In the genomic region with DNA sequence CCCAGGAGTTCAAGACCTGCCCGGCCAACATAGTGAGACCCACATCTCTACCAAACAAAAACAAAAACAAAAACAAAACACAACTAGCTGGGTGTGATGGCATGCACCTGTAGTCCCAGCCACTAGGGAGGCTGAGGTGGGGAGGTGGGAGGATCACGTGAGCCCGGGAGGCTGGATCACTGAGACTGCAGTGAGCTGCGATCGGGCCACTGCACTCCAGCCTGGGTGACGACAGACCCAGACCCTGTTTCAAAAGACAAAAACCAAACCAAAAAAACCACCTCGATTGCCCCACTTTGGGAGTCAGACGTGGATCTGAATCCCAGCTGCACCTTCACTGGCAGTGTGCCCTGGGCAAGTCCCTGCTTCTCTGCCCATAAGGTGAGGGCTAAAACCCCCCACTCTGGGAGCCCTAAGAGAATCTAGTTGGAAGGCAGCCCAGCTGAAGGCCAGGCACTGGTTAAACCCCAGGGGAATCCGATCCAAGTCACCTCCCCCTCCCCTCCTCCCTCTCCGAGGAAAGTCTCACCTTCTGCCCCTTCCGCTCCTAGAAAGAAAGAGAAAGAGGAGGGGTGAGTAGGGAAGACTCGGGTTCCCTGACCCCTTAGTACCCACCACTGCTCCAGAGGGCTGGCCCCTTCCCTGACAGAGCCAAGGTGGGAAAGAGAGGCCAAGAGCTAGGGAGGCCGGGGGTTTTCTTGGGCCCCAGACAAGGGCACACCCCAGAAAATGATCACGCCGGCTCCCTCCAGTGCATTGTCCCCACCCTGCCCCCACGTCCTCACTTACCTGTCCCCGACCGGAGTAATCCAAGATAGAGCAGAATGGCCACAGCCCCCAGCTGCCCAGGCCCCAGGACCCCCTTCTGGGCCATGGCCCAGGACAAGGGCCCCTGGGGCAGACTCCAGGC, we compare ENCODE assay signal across 12 cellular contexts. TPM values are rescaled to one million over a fixed set of nuclear protein-coding genes. Genes with fewer than 3 reads are reported as not detected.
A peak's percentile ranks its signal among the peaks of the same experiment; 100 is the strongest.
DNase-seq lines count a peak whose midpoint lies in the region; ATAC-seq and TF ChIP-seq lines count a peak whose summit lies in the region.
"Had no signal": no experiment of that assay in that cellular context is flagged by ENCODE, and none has a peak within 500 bp of the region (broad histone marks: within the 10 kb centered on the region; RNA-seq: fewer than 3 reads in every experiment).

No MANE protein-coding gene starts in this region.

- H3K4me1 Mint-ChIP-seq in activated CD4-positive, alpha-beta memory T cell treated with anti-CD3 and anti-CD28 coated beads, Interleukin-2, amount 10 ng/mL, durations not matched to agents 7 days and 5 days, result no peaks in the 10 kb centered on the region

- H3K36me3 ChIP-seq in ectodermal cell (ENCODE audit: control insufficient read depth, insufficient read depth, low read length) (no peaks in the 10 kb centered on the region), muscle layer of duodenum (ENCODE audit: control insufficient read depth in 1 of 2, insufficient read depth in 2 of 2, low read length in 2 of 2) (peaks cover 15 to 24% of the 10 kb centered on the region in 2 donors), sigmoid colon (peaks cover 22 to 27% (median 25%) of the 10 kb centered on the region in 4 donors)

- CTCF ChIA-PET in activated CD4-positive, alpha-beta memory T cell treated with anti-CD3 and anti-CD28 coated beads, Interleukin-2, amount 10 ng/mL, durations not matched to agents 7 days and 5 days (lab: Charles Lee), result no interaction called here

- H3K4me3 ChIP-seq in ectodermal cell (ENCODE audit: insufficient read depth, low read depth, low read length) (peak overlapping the region; percentile 29), muscle layer of duodenum (ENCODE audit: low read depth in 1 of 2, low read length in 2 of 2) (peak overlapping the region in 1 of 2 donors; percentile 70), sigmoid colon (peak overlapping the region in 1 of 4 donors; percentile 24)

- intact Hi-C loops in sigmoid colon (cut with DNase I), result no loop called here

- H3K4me3 Mint-ChIP-seq in activated CD4-positive, alpha-beta memory T cell treated with anti-CD3 and anti-CD28 coated beads, Interleukin-2, amount 10 ng/mL, durations not matched to agents 7 days and 5 days, result no peak overlapping the region

- no peaks in the 10 kb centered on the region for H3K9me3 ChIP-seq in ectodermal cell (ENCODE audit: control insufficient read depth, low read length)
- H3K9me3 ChIP-seq in muscle layer of duodenum (ENCODE audit: control insufficient read depth in 1 of 2, low read length in 2 of 2), result no peaks in the 10 kb centered on the region
- H3K9me3 ChIP-seq in sigmoid colon, result no peaks in the 10 kb centered on the region

- no peaks in the 10 kb centered on the region for H3K27me3 Mint-ChIP-seq in activated CD4-positive, alpha-beta memory T cell treated with anti-CD3 and anti-CD28 coated beads, Interleukin-2, amount 10 ng/mL, durations not matched to agents 7 days and 5 days

- H3K27me3 ChIP-seq in ectodermal cell (ENCODE audit: control insufficient read depth, insufficient read depth, low read length, poor library complexity, severe bottlenecking), result no peaks in the 10 kb centered on the region
- no peaks in the 10 kb centered on the region for H3K27me3 ChIP-seq in muscle layer of duodenum (ENCODE audit: low read depth, low read length)
- H3K27me3 ChIP-seq in sigmoid colon, result peaks cover 5 to 22% (median 6%) of the 10 kb centered on the region in 3 donors

- TF ChIP-seq EP300 in sigmoid colon (IDR thresholded peaks at IDR 0.05), result no peak

- 12 to 21% methylated on average over 16 to 18 of the region's 18 CpGs for WGBS in ectodermal cell, 2 experiments
- WGBS in sigmoid colon, 2 donors, result 10 to 47% methylated on average over 18 of the region's 18 CpGs

- H3K27ac Mint-ChIP-seq in activated CD4-positive, alpha-beta memory T cell treated with anti-CD3 and anti-CD28 coated beads, Interleukin-2, amount 10 ng/mL, durations not matched to agents 7 days and 5 days, result no peak overlapping the region

- peak in 1 of 4 experiments; percentile 30 for TF ChIP-seq CTCF in sigmoid colon (IDR thresholded peaks at IDR 0.05)

- H3K4me1 ChIP-seq in ectodermal cell (ENCODE audit: control insufficient read depth, insufficient read depth, low read length) (peaks cover 17% of the 10 kb centered on the region), muscle layer of duodenum (ENCODE audit: control insufficient read depth in 1 of 2, insufficient read depth in 2 of 2, low read length in 2 of 2) (peaks cover 0 to 7% of the 10 kb centered on the region in 2 donors), sigmoid colon (peaks cover 0 to 13% (median 3%) of the 10 kb centered on the region in 4 donors)

- ATAC-seq in HG03342 (IDR thresholded peaks at IDR 0.05; ENCODE audit: unreplicated experiment), result no peak
- ATAC-seq in GM21447 (IDR thresholded peaks at IDR 0.05; ENCODE audit: unreplicated experiment), result no peak
- ATAC-seq: activated naive CD4-positive, alpha-beta T cell treated with anti-CD3 and anti-CD28 coated beads, Interleukin-2, amount 50 U/mL, for 72 hours had no signal

- H3K27ac ChIP-seq in ectodermal cell (ENCODE audit: insufficient read depth, low read depth, low read length, poor library complexity, severe bottlenecking), result no peak overlapping the region
- H3K27ac ChIP-seq in muscle layer of duodenum (ENCODE audit: low read length), result peak overlapping the region; percentile 90
- peak overlapping the region in 1 of 4 donors; percentile 7 for H3K27ac ChIP-seq in sigmoid colon

- no peaks in the 10 kb centered on the region for H3K9me3 Mint-ChIP-seq in activated CD4-positive, alpha-beta memory T cell treated with anti-CD3 and anti-CD28 coated beads, Interleukin-2, amount 10 ng/mL, durations not matched to agents 7 days and 5 days
- H3K9me3 Mint-ChIP-seq: activated naive CD4-positive, alpha-beta T cell treated with anti-CD3 and anti-CD28 coated beads, Interleukin-2, amount 50 U/mL, for 72 hours had no signal

- POLR2A ChIA-PET in activated CD4-positive, alpha-beta memory T cell treated with anti-CD3 and anti-CD28 coated beads, Interleukin-2, amount 10 ng/mL, durations not matched to agents 7 days and 5 days (lab: Charles Lee), result interaction anchor here (0.9 to 1.4 kb wide), 2 partner anchors 13 to 51 kb away, joined by 3 read pairs; no protein-coding TSS in a partner anchor

- peak; percentile 67 for DNase-seq in D341Med (ENCODE audit: low spot score)
- peak; percentile 61 for DNase-seq in NCI-H2107 treated with DMSO at 0.1 percent for 48 hours (lab: John Stamatoyannopoulos, UW; ENCODE audit: unreplicated experiment)
- no peak for DNase-seq in activated CD4-positive, alpha-beta memory T cell treated with anti-CD3 and anti-CD28 coated beads, Interleukin-2, amount 10 ng/mL, durations not matched to agents 7 days and 5 days
- no peak for DNase-seq in sigmoid colon
- DNase-seq: foreskin fibroblast, KBM-7, T-helper 9 cell had no signal

- peak in 1 of 2 donors; percentile 27 for TF ChIP-seq POLR2A in sigmoid colon (IDR thresholded peaks at IDR 0.05)

- peaks cover 5% of the 10 kb centered on the region for H3K36me3 Mint-ChIP-seq in activated CD4-positive, alpha-beta memory T cell treated with anti-CD3 and anti-CD28 coated beads, Interleukin-2, amount 10 ng/mL, durations not matched to agents 7 days and 5 days (ENCODE audit: low read depth)
- H3K36me3 Mint-ChIP-seq: activated naive CD4-positive, alpha-beta T cell treated with anti-CD3 and anti-CD28 coated beads, Interleukin-2, amount 50 U/mL, for 72 hours had no signal

RNA-seq across cellular contexts. Expression of a gene that starts 0.6 kb away (rescaled TPM):
- polyA plus RNA-seq in ectodermal cell (2013, experiment 1 of 4), result 7.7 TPM
- polyA plus RNA-seq in ectodermal cell (2013, experiment 2 of 4), result 8.5 TPM
- 6.0 TPM for polyA plus RNA-seq in ectodermal cell (2013, experiment 3 of 4)
- polyA plus RNA-seq in ectodermal cell (2013, experiment 4 of 4), result 6.3 TPM
- total RNA-seq in activated CD4-positive, alpha-beta memory T cell treated with anti-CD3 and anti-CD28 coated beads, Interleukin-2, amount 10 ng/mL, durations not matched to agents 7 days and 5 days, result not detected
- total RNA-seq in sigmoid colon, result 1 to 10 TPM in 2 of 4 donors, under 1 TPM in 1, not detected in 1; 0.16 to 3.2 (median 1.1) TPM
- 100 to 1,000 TPM in 1 of 3 donors, 10 to 100 TPM in 2; 54.7 to 342 (median 84.4) TPM for polyA plus RNA-seq in sigmoid colon
- total RNA-seq: activated naive CD4-positive, alpha-beta T cell treated with anti-CD3 and anti-CD28 coated beads, Interleukin-2, amount 50 U/mL, for 72 hours had no signal

RNA-seq across cellular contexts. Expression of a gene that starts 15.0 kb away (rescaled TPM):
- polyA plus RNA-seq in ectodermal cell (2013, experiment 1 of 4), result 0.98 TPM
- polyA plus RNA-seq in ectodermal cell (2013, experiment 2 of 4), result 0.82 TPM
- 0.59 TPM for polyA plus RNA-seq in ectodermal cell (2013, experiment 3 of 4)
- polyA plus RNA-seq in ectodermal cell (2013, experiment 4 of 4), result 1.1 TPM
- total RNA-seq in activated CD4-positive, alpha-beta memory T cell treated with anti-CD3 and anti-CD28 coated beads, Interleukin-2, amount 10 ng/mL, durations not matched to agents 7 days and 5 days, result under 1 TPM; 0.58 to 0.85 TPM
- 1 to 10 TPM in 3 of 4 donors, under 1 TPM in 1; 0.83 to 7.3 (median 3.7) TPM for total RNA-seq in sigmoid colon
- 10 to 100 TPM in 1 of 3 donors, 1 to 10 TPM in 2; 4.7 to 10.2 (median 7.6) TPM for polyA plus RNA-seq in sigmoid colon

RNA-seq across cellular contexts. Expression of a gene that starts 17.4 kb away (rescaled TPM):
- polyA plus RNA-seq in ectodermal cell (2013, experiment 1 of 4), result 76.6 TPM
- 70.0 TPM for polyA plus RNA-seq in ectodermal cell (2013, experiment 2 of 4)
- 70.2 TPM for polyA plus RNA-seq in ectodermal cell (2013, experiment 3 of 4)
- polyA plus RNA-seq in ectodermal cell (2013, experiment 4 of 4), result 72.7 TPM
- total RNA-seq in activated CD4-positive, alpha-beta memory T cell treated with anti-CD3 and anti-CD28 coated beads, Interleukin-2, amount 10 ng/mL, durations not matched to agents 7 days and 5 days, result 10 to 100 TPM; 43.7 to 44.3 TPM
- total RNA-seq in sigmoid colon, result 10 to 100 TPM; 57.1 to 65.7 (median 62.5) TPM
- polyA plus RNA-seq in sigmoid colon, result 10 to 100 TPM; 31.2 to 54.0 (median 38.8) TPM

RNA-seq across cellular contexts. Expression of a gene that starts 26.7 kb away (rescaled TPM):
- polyA plus RNA-seq in ectodermal cell (2013, experiment 1 of 4), result 48.5 TPM
- polyA plus RNA-seq in ectodermal cell (2013, experiment 2 of 4), result 48.8 TPM
- 41.1 TPM for polyA plus RNA-seq in ectodermal cell (2013, experiment 3 of 4)
- polyA plus RNA-seq in ectodermal cell (2013, experiment 4 of 4), result 43.2 TPM
- 10 to 100 TPM; 32.9 to 34.4 TPM for total RNA-seq in activated CD4-positive, alpha-beta memory T cell treated with anti-CD3 and anti-CD28 coated beads, Interleukin-2, amount 10 ng/mL, durations not matched to agents 7 days and 5 days
- total RNA-seq in sigmoid colon, result 10 to 100 TPM; 29.5 to 42.7 (median 33.7) TPM
- 10 to 100 TPM; 21.6 to 33.2 (median 32.1) TPM for polyA plus RNA-seq in sigmoid colon

RNA-seq across cellular contexts. Expression of a gene that starts 40.3 kb away (rescaled TPM):
- polyA plus RNA-seq in ectodermal cell (2013, experiment 1 of 4), result 110 TPM
- polyA plus RNA-seq in ectodermal cell (2013, experiment 2 of 4), result 106 TPM
- polyA plus RNA-seq in ectodermal cell (2013, experiment 3 of 4), result 87.8 TPM
- 96.5 TPM for polyA plus RNA-seq in ectodermal cell (2013, experiment 4 of 4)
- 10 to 100 TPM; 66.0 to 66.1 TPM for total RNA-seq in activated CD4-positive, alpha-beta memory T cell treated with anti-CD3 and anti-CD28 coated beads, Interleukin-2, amount 10 ng/mL, durations not matched to agents 7 days and 5 days
- 100 to 1,000 TPM; 107 to 165 (median 116) TPM for total RNA-seq in sigmoid colon
- 10 to 100 TPM; 30.5 to 66.5 (median 45.6) TPM for polyA plus RNA-seq in sigmoid colon

Comparison
In these comparisons a context has a peak if more than half of its experiments do, and no peak if none do; other contexts are left out.
1. DNase-seq: peak in D341Med (single experiment) and NCI-H2107 treated with DMSO at 0.1 percent for 48 hours (single experiment); none in activated CD4-positive, alpha-beta memory T cell treated with anti-CD3 and anti-CD28 coated beads, Interleukin-2, amount 10 ng/mL, durations not matched to agents 7 days and 5 days (single experiment) and sigmoid colon (single experiment).